ENCODE assay signal across 8 cellular contexts in the genomic region with DNA sequence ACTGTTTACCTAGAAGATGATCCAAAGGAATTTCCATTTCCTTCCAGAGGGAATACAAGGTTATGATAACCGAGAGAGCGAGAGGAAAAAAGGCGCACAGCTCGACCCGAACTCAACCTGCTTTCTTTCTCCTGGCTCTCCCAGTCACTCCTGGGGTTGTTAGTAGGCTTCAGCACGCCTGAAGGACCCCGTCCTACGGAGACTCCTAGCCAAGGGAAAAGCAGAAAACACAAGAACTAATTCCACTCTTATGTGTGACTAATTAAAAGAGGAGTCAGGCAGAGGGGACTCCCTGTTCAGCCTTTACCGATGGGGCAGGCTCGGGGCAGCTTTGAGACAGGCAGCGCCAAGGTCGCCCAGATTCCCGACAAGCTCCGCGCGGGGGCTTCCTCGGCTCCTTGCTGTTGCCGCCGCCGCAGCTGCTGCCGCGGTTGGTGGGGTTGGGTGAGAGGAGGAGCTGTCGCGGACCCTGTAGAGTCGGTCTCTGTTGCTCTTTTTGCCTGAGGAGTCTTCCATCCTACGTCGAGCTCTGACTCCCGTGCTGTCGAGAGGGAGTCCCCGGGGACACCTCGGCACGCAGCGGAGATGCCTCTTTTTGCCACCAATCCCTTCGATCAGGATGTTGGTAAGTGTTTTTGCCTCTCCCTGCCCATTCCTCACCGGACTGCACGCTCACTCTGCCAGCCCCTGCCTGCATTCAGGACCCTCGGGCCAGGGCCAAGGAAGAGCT. TPM values are rescaled to one million over a fixed set of nuclear protein-coding genes. Genes with fewer than 3 reads are reported as not detected.
A peak's percentile ranks its signal among the peaks of the same experiment; 100 is the strongest.
DNase-seq lines count a peak whose midpoint lies in the region; ATAC-seq and TF ChIP-seq lines count a peak whose summit lies in the region.

Gene STAM, plus strand, starts transcription at position 397 of the 730 bp plus-strand sequence. Its CDS starts 189 bp downstream, at position 586.

- H3K4me1 ChIP-seq in KMS-11 (ENCODE audit: low read depth, poor library complexity, severe bottlenecking), result peaks cover 23% of the 10 kb centered on the region
- H3K4me1 ChIP-seq in Panc1 (ENCODE audit: control insufficient read depth, insufficient read depth, low read length), result peaks cover 8% of the 10 kb centered on the region; the same call in 1 of the 2 replicates
- H3K4me1 ChIP-seq in muscle layer of colon (ENCODE audit: insufficient read depth, low read length), result peaks cover 32% of the 10 kb centered on the region

- peak within 1 kb of the TSS; percentile 99 for H3K4me3 Mint-ChIP-seq in activated T-cell treated with anti-CD3 and anti-CD28 coated beads, Interleukin-2, amount 50 U/mL, for 4 hours

- H3K4me2 ChIP-seq in KMS-11, result peak within 1 kb of the TSS; percentile 94

- H3K27me3 ChIP-seq in KMS-11 (ENCODE audit: insufficient read depth, low read depth) (no peaks in the 10 kb centered on the region), Panc1 (ENCODE audit: control insufficient read depth, insufficient read depth, low read length) (no peaks in the 10 kb centered on the region), muscle layer of colon (ENCODE audit: control insufficient read depth in 1 of 2, insufficient read depth in 2 of 2, low read length in 2 of 2) (no peaks in the 10 kb centered on the region)

- peak within 1 kb of the TSS; percentile 66 for H2AFZ ChIP-seq in KMS-11 (ENCODE audit: low read depth)

- in situ Hi-C loops in Panc1 (cut with HindIII; ENCODE audit: low pct_unique_long_range_greater_than_20kb, low sequenced_read_pairs), result no loop called here

- H3K27me3 Mint-ChIP-seq in activated T-cell treated with anti-CD3 and anti-CD28 coated beads, Interleukin-2, amount 50 U/mL, for 4 hours (ENCODE audit: low read depth), result no peaks in the 10 kb centered on the region

- H3K36me3 ChIP-seq in KMS-11 (ENCODE audit: insufficient read depth) (no peaks in the 10 kb centered on the region), Panc1 (ENCODE audit: control insufficient read depth, insufficient read depth, low read length) (peaks cover 19% of the 10 kb centered on the region; the same call in 1 of the 2 replicates), muscle layer of colon (ENCODE audit: insufficient read depth, low read length) (no peaks in the 10 kb centered on the region)

- H3K27ac ChIP-seq in KMS-11 (peak within 1 kb of the TSS; percentile 97), Panc1 (ENCODE audit: low read length) (peak within 1 kb of the TSS; percentile 98), muscle layer of colon (ENCODE audit: low read depth, low read length) (peak within 1 kb of the TSS; percentile 94)

- intact Hi-C loops in Panc1 (cut with micrococcal nuclease; ENCODE audit: unreplicated experiment), result no loop called here

- no peaks in the 10 kb centered on the region; the same call in 1 of the 2 replicates for H4K20me1 ChIP-seq in KMS-11 (ENCODE audit: insufficient read depth)

- DNase-seq in DMS79 treated with DMSO at 0.1 percent for 48 hours (lab: John Stamatoyannopoulos, UW) (peak; percentile 85), Panc1 (ENCODE audit: low read depth, low spot score) (peak; percentile 86)
- peak; percentile 87 for DNase-seq in activated T-cell treated with anti-CD3 and anti-CD28 coated beads, Interleukin-2, amount 50 U/mL, for 4 hours
- peak; percentile 83 for DNase-seq in stimulated activated CD8-positive, alpha-beta memory T cell treated with anti-CD3 and anti-CD28 coated beads, Interleukin-7, amount 100 ng/mL, for 24 hours (ENCODE audit: low read depth)

- no TSS peak for BruUV-seq in Panc1 (replicated peaks; lab: Mats Ljungman, UMichigan)

- CTCF ChIA-PET in Panc1 (lab: Charles Lee), result interaction anchor here (0.5 kb wide), 1 partner anchor 100 kb away, joined by 9 read pairs; no protein-coding TSS in a partner anchor

- H3K36me3 Mint-ChIP-seq in activated T-cell treated with anti-CD3 and anti-CD28 coated beads, Interleukin-2, amount 50 U/mL, for 4 hours (ENCODE audit: insufficient read depth), result peaks cover 11% of the 10 kb centered on the region

- H3K9me3 ChIP-seq in Panc1 (ENCODE audit: control insufficient read depth, insufficient read depth, low read depth, low read length) (no peaks in the 10 kb centered on the region), muscle layer of colon (ENCODE audit: low read length) (no peaks in the 10 kb centered on the region)

- H3K79me2 ChIP-seq in KMS-11 (ENCODE audit: insufficient read depth, low read depth), result peaks cover 61% of the 10 kb centered on the region

- H3K9ac ChIP-seq in KMS-11 (peak within 1 kb of the TSS; percentile 98), muscle layer of colon (ENCODE audit: low read length) (peak within 1 kb of the TSS; percentile 98)

- TF ChIP-seq CTCF in KMS-11 (conservative IDR thresholded peaks at IDR 0.05; ENCODE audit: low read depth, low read length) (no peak), Panc1 (IDR thresholded peaks at IDR 0.05) (no peak)

- POLR2A ChIA-PET in Panc1 (lab: Charles Lee), result interaction anchor here (0.7 kb wide), 1 partner anchor 29 kb away, joined by 3 read pairs; no protein-coding TSS in a partner anchor

- no peaks in the 10 kb centered on the region for H3K9me3 Mint-ChIP-seq in activated T-cell treated with anti-CD3 and anti-CD28 coated beads, Interleukin-2, amount 50 U/mL, for 4 hours

- peaks cover 48% of the 10 kb centered on the region for H3K4me1 Mint-ChIP-seq in activated T-cell treated with anti-CD3 and anti-CD28 coated beads, Interleukin-2, amount 50 U/mL, for 4 hours (ENCODE audit: low read depth)

- ATAC-seq in GM21786 (IDR thresholded peaks at IDR 0.05; ENCODE audit: unreplicated experiment) (peak; percentile 86), Panc1 (peak; percentile 93), esophagus mucosa (peak; percentile 79)
- peak; percentile 90 to 91 for ATAC-seq in activated T-cell treated with anti-CD3 and anti-CD28 coated beads, Interleukin-2, amount 50 U/mL, for 4 hours

- H3K4me3 ChIP-seq in KMS-11 (IDR thresholded peaks at IDR 0.05; ENCODE audit: insufficient read depth, low read depth, low read length), result peak within 1 kb of the TSS; percentile 76
- peak within 1 kb of the TSS; percentile 98 to 99 for H3K4me3 ChIP-seq in Panc1 (ENCODE audit: low read depth in 2 of 2, low read length in 2 of 2)
- H3K4me3 ChIP-seq in muscle layer of colon (ENCODE audit: low read depth in 1 of 2, low read length in 2 of 2), result peak within 1 kb of the TSS; percentile 77 to 97

RNA-seq across cellular contexts. Expression of gene STAM, which starts in this region (rescaled TPM):
- 18.9 TPM for total RNA-seq in Panc1 (2021; ENCODE audit: unreplicated experiment)
- polyA plus RNA-seq in Panc1 (2012; ENCODE audit: insufficient read length), result 9.6 TPM
- total RNA-seq in activated T-cell treated with anti-CD3 and anti-CD28 coated beads, Interleukin-2, amount 50 U/mL, for 4 hours, result 10 to 100 TPM; 12.9 to 14.7 (median 14.7) TPM
- 15.9 TPM for total RNA-seq in esophagus mucosa

Comparison
In these comparisons a context has a peak if more than half of its experiments do, and no peak if none do; other contexts are left out.
1. Peak in every context shown above with its lines: DNase-seq, ATAC-seq, H3K4me3 ChIP-seq and H3K27ac ChIP-seq.